ENCODE assay signal across 8 cellular contexts in the genomic region with DNA sequence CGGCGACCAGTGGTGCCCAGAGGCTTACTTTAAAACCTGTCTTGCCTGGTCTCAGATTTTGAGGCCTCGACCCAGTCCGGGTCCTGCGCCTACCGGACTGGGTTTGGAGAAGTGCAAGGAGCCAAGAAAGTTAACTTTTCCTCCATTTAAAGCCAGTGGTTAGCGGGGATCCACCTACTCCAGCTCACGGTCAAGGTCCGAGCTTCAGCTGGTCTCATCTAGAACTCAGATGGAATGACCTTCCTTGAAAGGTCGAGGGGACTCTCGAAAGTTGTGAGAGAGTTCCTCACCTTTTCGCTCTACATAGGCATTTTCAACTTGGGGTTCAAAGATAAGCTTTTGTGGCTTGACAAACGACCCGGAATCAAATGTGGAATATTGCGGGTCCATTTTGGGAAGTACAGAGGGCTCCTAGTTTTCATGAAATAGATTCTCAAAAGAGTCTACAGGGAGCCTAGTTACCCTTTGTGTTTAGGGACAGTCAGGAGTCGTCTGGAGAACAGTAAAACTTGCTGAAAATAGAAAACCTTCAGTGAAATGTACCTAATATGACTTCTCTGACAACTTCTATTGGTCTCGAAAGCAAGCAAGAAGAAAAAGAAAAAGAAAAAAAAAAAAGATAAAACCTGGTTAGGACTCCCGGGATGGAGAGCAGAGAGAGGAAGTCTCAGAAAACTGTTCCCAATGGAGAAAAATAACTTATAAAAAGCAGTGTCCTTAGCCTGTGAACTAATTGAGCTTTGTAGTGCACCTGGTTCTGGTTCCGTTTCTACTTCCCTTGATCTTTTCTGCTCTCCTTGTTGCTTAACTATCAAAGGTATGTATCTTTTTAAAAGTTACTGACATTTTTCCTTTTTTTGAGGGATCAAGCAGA. TPM values are rescaled to one million over a fixed set of nuclear protein-coding genes. Genes with fewer than 3 reads are reported as not detected.
DNase-seq lines count a peak whose midpoint lies in the region; ATAC-seq and TF ChIP-seq lines count a peak whose summit lies in the region.

No MANE protein-coding gene starts in this region.

- H4K91ac ChIP-seq in neuronal stem cell (ENCODE audit: low read depth, low read length, poor library complexity): no peak overlapping the region

- no peak overlapping the region for H2AK5ac ChIP-seq in neuronal stem cell (ENCODE audit: low read depth, low read length)

- no CpG with 5 or more reads among the region's 19 CpGs for WGBS in neuronal stem cell (ENCODE audit: extremely low coverage in 2 of 2, insufficient read length in 2 of 2, insufficient replicate concordance in 1 of 2), 2 donors

- no peak overlapping the region for H3K23ac ChIP-seq in neuronal stem cell (ENCODE audit: low read depth, low read length, poor library complexity)

- H4K8ac ChIP-seq in neuronal stem cell (ENCODE audit: low read depth, low read length): no peak overlapping the region

- H3K79me1 ChIP-seq in neuronal stem cell (ENCODE audit: low read depth, low read length): no peaks in the 10 kb centered on the region

- peak overlapping the region; percentile 99 for H2AFZ ChIP-seq in neuronal stem cell (ENCODE audit: low read length)

- peak overlapping the region in 1 of 4 donors; percentile 62 for H3K27ac ChIP-seq in Peyer's patch
- H3K27ac ChIP-seq in neuronal stem cell (replicated peaks; ENCODE audit: low read length): no peak overlapping the region

- no peak overlapping the region for H3K18ac ChIP-seq in neuronal stem cell (ENCODE audit: low read length)

- peak overlapping the region; percentile 50 for H3K4me3 ChIP-seq in GM12875 (ENCODE audit: low read depth, low read length)
- H3K4me3 ChIP-seq in Peyer's patch: peak overlapping the region; percentile 60 to 78 (median 73)
- peak overlapping the region; percentile 48 for H3K4me3 ChIP-seq in fibroblast of mammary gland (ENCODE audit: control insufficient read depth, low read depth, low read length)
- H3K4me3 ChIP-seq in neuronal stem cell (ENCODE audit: low read length in 2 of 2): peak overlapping the region; percentile 78 to 83

- TF ChIP-seq CTCF in GM12875 (IDR thresholded peaks at IDR 0.05; ENCODE audit: borderline replicate concordance, insufficient read depth, low read depth, low read length) (no peak), Peyer's patch (IDR thresholded peaks at IDR 0.05) (no peak), fibroblast of mammary gland (conservative IDR thresholded peaks at IDR 0.05; ENCODE audit: control insufficient read depth, insufficient read depth, low read depth, low read length) (no peak)

- H3K9ac ChIP-seq in neuronal stem cell (ENCODE audit: low read depth, low read length, poor library complexity): no peak overlapping the region

- H3K4ac ChIP-seq in neuronal stem cell (ENCODE audit: low read length): no peak overlapping the region

- H3K27me3 ChIP-seq in Peyer's patch (peaks cover 0 to 5% of the 10 kb centered on the region in 2 donors), neuronal stem cell (ENCODE audit: control insufficient read depth in 3 of 3, insufficient read depth in 3 of 3, low read depth in 1 of 3, low read length in 3 of 3) (peaks cover 0 to 22% (median 13%) of the 10 kb centered on the region in 3 experiments)

- no peak for DNase-seq in Peyer's patch
- no peak for DNase-seq in fibroblast of mammary gland (ENCODE audit: low read depth)
- DNase-seq in neuronal stem cell (ENCODE audit: low spot score): peak; percentile 11
- DNase-seq in DMS153 treated with DMSO at 0.1 percent for 48 hours (lab: John Stamatoyannopoulos, UW; ENCODE audit: unreplicated experiment): no peak
- DNase-seq in HUDEP-2 (lab: John Stamatoyannopoulos, UW; ENCODE audit: unreplicated experiment in 76 of 76): no peak
- no peak for DNase-seq in NCI-H1694 (lab: John Stamatoyannopoulos, UW)

- H3K9me3 ChIP-seq in Peyer's patch (no peaks in the 10 kb centered on the region), neuronal stem cell (replicated peaks in 1 of 2; ENCODE audit: control insufficient read depth in 2 of 2, insufficient read depth in 1 of 2, low read depth in 1 of 2, low read length in 2 of 2) (no peaks in the 10 kb centered on the region)

- no peak overlapping the region for H2BK12ac ChIP-seq in neuronal stem cell (ENCODE audit: low read length)

- no peak for ATAC-seq in HG02970 (IDR thresholded peaks at IDR 0.05; ENCODE audit: low FRiP score, unreplicated experiment)

- H3K4me1 ChIP-seq in Peyer's patch: peaks cover 0 to 15% (median 4%) of the 10 kb centered on the region in 4 donors
- peaks cover 3 to 4% of the 10 kb centered on the region in 2 donors for H3K4me1 ChIP-seq in neuronal stem cell (ENCODE audit: control insufficient read depth in 2 of 2, insufficient read depth in 1 of 2, low read depth in 1 of 2, low read length in 2 of 2)

- H2BK15ac ChIP-seq in neuronal stem cell (ENCODE audit: low read length): no peak overlapping the region

- H2BK120ac ChIP-seq in neuronal stem cell (ENCODE audit: low read depth, low read length): no peak overlapping the region

- no peak overlapping the region for H2BK5ac ChIP-seq in neuronal stem cell (ENCODE audit: low read length)

- no peak for TF ChIP-seq POLR2A in Peyer's patch (IDR thresholded peaks at IDR 0.05)

- peak overlapping the region; percentile 94 for H3K4me2 ChIP-seq in neuronal stem cell (ENCODE audit: insufficient read depth, low read length, poor library complexity, severe bottlenecking)

- H3K36me3 ChIP-seq in Peyer's patch (no peaks in the 10 kb centered on the region), neuronal stem cell (replicated peaks in 1 of 2; ENCODE audit: control insufficient read depth in 2 of 2, insufficient read depth in 2 of 2, low read length in 2 of 2) (peaks cover 0 to 2% of the 10 kb centered on the region in 2 donors)

- H3K14ac ChIP-seq in neuronal stem cell (ENCODE audit: low read length): no peak overlapping the region

RNA-seq across cellular contexts. Expression of a gene that starts 1.4 kb away (rescaled TPM):
- 1 to 10 TPM in 2 of 4 donors, under 1 TPM in 2; 0.18 to 1.2 (median 0.93) TPM for total RNA-seq in Peyer's patch
- 5.2 TPM for polyA plus RNA-seq in neuronal stem cell (2013, experiment 1 of 2)
- 5.1 TPM for polyA plus RNA-seq in neuronal stem cell (2013, experiment 2 of 2)
